Comparison of ENCODE assay signal across 1 cellular context in the genomic region with DNA sequence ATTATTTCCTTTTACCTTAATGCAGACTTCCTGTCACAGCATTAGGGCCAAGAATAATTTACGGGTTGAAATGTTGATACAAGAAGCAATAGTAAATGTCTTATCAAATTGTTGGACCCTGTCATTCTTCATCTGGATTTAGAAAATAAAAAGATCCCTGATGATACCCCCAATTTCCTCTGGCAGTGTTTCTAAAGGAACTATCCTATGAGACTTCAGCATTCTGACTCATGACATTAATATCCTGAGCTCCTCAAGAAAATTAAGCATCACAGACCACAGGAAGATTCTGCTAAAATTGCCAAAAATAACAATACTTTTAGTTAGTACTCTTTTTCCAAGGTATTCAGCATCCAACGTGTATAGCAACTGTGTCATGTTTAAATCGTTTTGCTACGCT.
TF ChIP-seq lines count a peak whose summit lies in the region.

No MANE protein-coding gene starts in this region.

TF ChIP-seq in WTC11, 78 proteins besides CTCF, POLR2A, EP300 and RAD21 (continued from another document):
- TF ChIP-seq, protein P1, sequence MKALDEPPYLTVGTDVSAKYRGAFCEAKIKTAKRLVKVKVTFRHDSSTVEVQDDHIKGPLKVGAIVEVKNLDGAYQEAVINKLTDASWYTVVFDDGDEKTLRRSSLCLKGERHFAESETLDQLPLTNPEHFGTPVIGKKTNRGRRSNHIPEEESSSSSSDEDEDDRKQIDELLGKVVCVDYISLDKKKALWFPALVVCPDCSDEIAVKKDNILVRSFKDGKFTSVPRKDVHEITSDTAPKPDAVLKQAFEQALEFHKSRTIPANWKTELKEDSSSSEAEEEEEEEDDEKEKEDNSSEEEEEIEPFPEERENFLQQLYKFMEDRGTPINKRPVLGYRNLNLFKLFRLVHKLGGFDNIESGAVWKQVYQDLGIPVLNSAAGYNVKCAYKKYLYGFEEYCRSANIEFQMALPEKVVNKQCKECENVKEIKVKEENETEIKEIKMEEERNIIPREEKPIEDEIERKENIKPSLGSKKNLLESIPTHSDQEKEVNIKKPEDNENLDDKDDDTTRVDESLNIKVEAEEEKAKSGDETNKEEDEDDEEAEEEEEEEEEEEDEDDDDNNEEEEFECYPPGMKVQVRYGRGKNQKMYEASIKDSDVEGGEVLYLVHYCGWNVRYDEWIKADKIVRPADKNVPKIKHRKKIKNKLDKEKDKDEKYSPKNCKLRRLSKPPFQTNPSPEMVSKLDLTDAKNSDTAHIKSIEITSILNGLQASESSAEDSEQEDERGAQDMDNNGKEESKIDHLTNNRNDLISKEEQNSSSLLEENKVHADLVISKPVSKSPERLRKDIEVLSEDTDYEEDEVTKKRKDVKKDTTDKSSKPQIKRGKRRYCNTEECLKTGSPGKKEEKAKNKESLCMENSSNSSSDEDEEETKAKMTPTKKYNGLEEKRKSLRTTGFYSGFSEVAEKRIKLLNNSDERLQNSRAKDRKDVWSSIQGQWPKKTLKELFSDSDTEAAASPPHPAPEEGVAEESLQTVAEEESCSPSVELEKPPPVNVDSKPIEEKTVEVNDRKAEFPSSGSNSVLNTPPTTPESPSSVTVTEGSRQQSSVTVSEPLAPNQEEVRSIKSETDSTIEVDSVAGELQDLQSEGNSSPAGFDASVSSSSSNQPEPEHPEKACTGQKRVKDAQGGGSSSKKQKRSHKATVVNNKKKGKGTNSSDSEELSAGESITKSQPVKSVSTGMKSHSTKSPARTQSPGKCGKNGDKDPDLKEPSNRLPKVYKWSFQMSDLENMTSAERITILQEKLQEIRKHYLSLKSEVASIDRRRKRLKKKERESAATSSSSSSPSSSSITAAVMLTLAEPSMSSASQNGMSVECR (CRISPR knock-in tag; IDR thresholded peaks at IDR 0.05; ENCODE audit: borderline replicate concordance), result no peak
- TF ChIP-seq, protein P2, sequence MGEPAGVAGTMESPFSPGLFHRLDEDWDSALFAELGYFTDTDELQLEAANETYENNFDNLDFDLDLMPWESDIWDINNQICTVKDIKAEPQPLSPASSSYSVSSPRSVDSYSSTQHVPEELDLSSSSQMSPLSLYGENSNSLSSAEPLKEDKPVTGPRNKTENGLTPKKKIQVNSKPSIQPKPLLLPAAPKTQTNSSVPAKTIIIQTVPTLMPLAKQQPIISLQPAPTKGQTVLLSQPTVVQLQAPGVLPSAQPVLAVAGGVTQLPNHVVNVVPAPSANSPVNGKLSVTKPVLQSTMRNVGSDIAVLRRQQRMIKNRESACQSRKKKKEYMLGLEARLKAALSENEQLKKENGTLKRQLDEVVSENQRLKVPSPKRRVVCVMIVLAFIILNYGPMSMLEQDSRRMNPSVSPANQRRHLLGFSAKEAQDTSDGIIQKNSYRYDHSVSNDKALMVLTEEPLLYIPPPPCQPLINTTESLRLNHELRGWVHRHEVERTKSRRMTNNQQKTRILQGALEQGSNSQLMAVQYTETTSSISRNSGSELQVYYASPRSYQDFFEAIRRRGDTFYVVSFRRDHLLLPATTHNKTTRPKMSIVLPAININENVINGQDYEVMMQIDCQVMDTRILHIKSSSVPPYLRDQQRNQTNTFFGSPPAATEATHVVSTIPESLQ (CRISPR knock-in tag; IDR thresholded peaks at IDR 0.05), result no peak
TF ChIP-seq in WTC11: peak in this region for 0.
